17 cellular contexts compared by ENCODE assay signal in the genomic region with DNA sequence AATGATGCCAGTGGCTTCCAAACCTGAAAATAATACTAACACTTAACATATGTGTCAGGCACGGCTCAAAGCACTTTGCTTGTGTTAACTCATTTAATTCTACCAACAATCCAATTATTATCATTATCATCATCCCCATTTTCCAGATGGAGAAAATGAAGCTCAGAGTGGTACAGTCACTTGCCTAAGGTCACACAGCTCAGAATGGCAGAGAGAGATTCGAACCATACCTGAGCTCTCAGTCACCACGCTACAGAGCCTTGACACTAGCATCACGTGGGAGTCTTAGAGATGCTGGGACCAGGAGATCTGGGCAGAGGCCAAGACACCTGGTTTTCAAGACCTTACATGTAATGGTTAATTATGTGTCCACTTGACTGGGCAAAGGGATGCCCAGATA. TPM values are rescaled to one million over a fixed set of nuclear protein-coding genes. Genes with fewer than 3 reads are reported as not detected.
DNase-seq lines count a peak whose midpoint lies in the region; ATAC-seq and TF ChIP-seq lines count a peak whose summit lies in the region.
"Had no signal": no experiment of that assay in that cellular context is flagged by ENCODE, and none has a peak within 500 bp of the region (broad histone marks: within the 10 kb centered on the region; RNA-seq: fewer than 3 reads in every experiment).

No MANE protein-coding gene starts in this region.

- peaks cover 0 to 75% of the 10 kb centered on the region in 2 experiments; a peak in 2 of 3 replicates for H3K36me3 ChIP-seq in HEK293 (ENCODE audit: control insufficient read depth in 2 of 2, insufficient read depth in 1 of 2, low read length in 2 of 2)
- H3K36me3 ChIP-seq in Panc1 (ENCODE audit: control insufficient read depth, insufficient read depth, low read length), result peaks cover 10% of the 10 kb centered on the region
- peaks cover 40% of the 10 kb centered on the region for H3K36me3 ChIP-seq in osteoblast (ENCODE audit: insufficient read depth, low read length)
- peaks cover 57 to 100% (median 99%) of the 10 kb centered on the region in 4 donors for H3K36me3 ChIP-seq in stomach

- H3K9me3 ChIP-seq in HEK293 (ENCODE audit: control insufficient read depth, insufficient read depth, low read depth, low read length), result no peaks in the 10 kb centered on the region
- H3K9me3 ChIP-seq in Panc1 (ENCODE audit: control insufficient read depth, insufficient read depth, low read depth, low read length), result no peaks in the 10 kb centered on the region
- no peaks in the 10 kb centered on the region for H3K9me3 ChIP-seq in osteoblast (ENCODE audit: low read depth, low read length)
- H3K9me3 ChIP-seq in stomach, result no peaks in the 10 kb centered on the region

- CTCF ChIA-PET in HEK293 (lab: Yijun Ruan, JAX), result interaction anchor here (1.4 kb wide), 1 partner anchor 14 kb away, joined by 6 read pairs; no protein-coding TSS in a partner anchor
- CTCF ChIA-PET in Panc1 (lab: Charles Lee), result no interaction called here
- CTCF ChIA-PET in activated naive CD4-positive, alpha-beta T cell treated with anti-CD3 and anti-CD28 coated beads for 36 hours (lab: Charles Lee), result interaction anchor here (1.3 to 2.1 kb wide), 2 partner anchors 14 to 31 kb away, joined by 3 to 10 read pairs; no protein-coding TSS in a partner anchor

- H3K4me2 ChIP-seq in osteoblast (ENCODE audit: insufficient read depth, low read length), result no peak overlapping the region
- H3K4me2 ChIP-seq: GM23338 had no signal

- H3K4me3 ChIP-seq in HEK293 (ENCODE audit: low read depth, low read length), result no peak overlapping the region
- H3K4me3 ChIP-seq in Panc1 (ENCODE audit: low read depth in 2 of 2, low read length in 2 of 2), result no peak overlapping the region
- H3K4me3 ChIP-seq in osteoblast (ENCODE audit: insufficient read depth, low read length), result no peak overlapping the region
- no peak overlapping the region for H3K4me3 ChIP-seq in stomach
- H3K4me3 ChIP-seq: BLaER1, GM23338 had no signal

- H3K27ac Mint-ChIP-seq in activated naive CD4-positive, alpha-beta T cell treated with anti-CD3 and anti-CD28 coated beads for 36 hours, result no peak overlapping the region
- H3K27ac Mint-ChIP-seq: GM23338 had no signal

- H2AFZ ChIP-seq in osteoblast (ENCODE audit: low read length), result no peak overlapping the region
- H2AFZ ChIP-seq: GM23338 had no signal

- no peaks in the 10 kb centered on the region for H3K4me1 Mint-ChIP-seq in activated naive CD4-positive, alpha-beta T cell treated with anti-CD3 and anti-CD28 coated beads for 36 hours (ENCODE audit: low read depth)
- H3K4me1 Mint-ChIP-seq: CD14-positive monocyte; CD4-positive, alpha-beta memory T cell; GM23338 had no signal

- no peak for TF ChIP-seq EP300 in stomach (IDR thresholded peaks at IDR 0.05)

- POLR2A ChIA-PET in HEK293 (lab: Yijun Ruan, JAX), result no interaction called here
- POLR2A ChIA-PET in Panc1 (lab: Charles Lee), result no interaction called here

- H3K27ac ChIP-seq in HEK293 (ENCODE audit: extremely low read depth, low read depth, low read length) (no peak overlapping the region), Panc1 (ENCODE audit: low read length) (no peak overlapping the region), osteoblast (ENCODE audit: low read depth, low read length) (no peak overlapping the region), stomach (no peak overlapping the region)

- TSS peak; percentile 69 for BruUV-seq in Panc1 (replicated peaks; lab: Mats Ljungman, UMichigan)

- TF ChIP-seq CTCF in HEK293 (tag by site-specific recombination; IDR thresholded peaks at IDR 0.05), result no peak
- TF ChIP-seq CTCF in Panc1 (IDR thresholded peaks at IDR 0.05), result no peak
- TF ChIP-seq CTCF in osteoblast (IDR thresholded peaks at IDR 0.05; ENCODE audit: extremely low read depth, low read depth, low read length), result no peak
- TF ChIP-seq CTCF in stomach (IDR thresholded peaks at IDR 0.05), result no peak

- intact Hi-C loops in Panc1 (cut with micrococcal nuclease; ENCODE audit: unreplicated experiment), result no loop called here
- intact Hi-C loops in activated naive CD4-positive, alpha-beta T cell treated with anti-CD3 and anti-CD28 coated beads for 36 hours (cut with micrococcal nuclease), result no loop called here
- intact Hi-C loops in stomach (cut with DNase I; ENCODE audit: low total_unique reads), result no loop called here

- 90 to 98% (median 93%) methylated on average over 4 of the region's 4 CpGs for WGBS in stomach, 5 donors

- no peaks in the 10 kb centered on the region for H3K9me3 Mint-ChIP-seq in activated naive CD4-positive, alpha-beta T cell treated with anti-CD3 and anti-CD28 coated beads for 36 hours
- H3K9me3 Mint-ChIP-seq: CD4-positive, alpha-beta memory T cell; GM23338 had no signal

- peaks cover 31% of the 10 kb centered on the region for H3K36me3 Mint-ChIP-seq in activated naive CD4-positive, alpha-beta T cell treated with anti-CD3 and anti-CD28 coated beads for 36 hours (ENCODE audit: low read depth)

- no peak overlapping the region for H3K4me3 Mint-ChIP-seq in activated naive CD4-positive, alpha-beta T cell treated with anti-CD3 and anti-CD28 coated beads for 36 hours
- H3K4me3 Mint-ChIP-seq: CD14-positive monocyte; CD4-positive, alpha-beta memory T cell; GM23338 had no signal

- no peaks in the 10 kb centered on the region for H3K79me2 ChIP-seq in osteoblast (ENCODE audit: insufficient read depth, low read length)

- DNase-seq in AG08396 (ENCODE audit: low spot score) (peak; percentile 5), Panc1 (ENCODE audit: low read depth, low spot score) (no peak), osteoblast (ENCODE audit: insufficient read length, low spot score, missing footprints) (peak; percentile 66), NCI-H82 treated with DMSO at 0.1 percent for 48 hours (lab: John Stamatoyannopoulos, UW; ENCODE audit: unreplicated experiment) (no peak), stomach (no peak)
- no peak for DNase-seq in activated naive CD4-positive, alpha-beta T cell treated with anti-CD3 and anti-CD28 coated beads for 36 hours
- DNase-seq: CD4-positive, alpha-beta memory T cell; DMS153; DMS79; GDM1; HCEC 1CT; IMR-90; KBM-7 had no signal

- no peaks in the 10 kb centered on the region for H3K27me3 Mint-ChIP-seq in activated naive CD4-positive, alpha-beta T cell treated with anti-CD3 and anti-CD28 coated beads for 36 hours (ENCODE audit: low read depth)
- H3K27me3 Mint-ChIP-seq: CD4-positive, alpha-beta memory T cell had no signal

- H3K4me1 ChIP-seq in HEK293 (ENCODE audit: control insufficient read depth, insufficient read depth, low read length) (no peaks in the 10 kb centered on the region), Panc1 (ENCODE audit: control insufficient read depth, insufficient read depth, low read length) (no peaks in the 10 kb centered on the region), osteoblast (ENCODE audit: insufficient read depth, low read length) (no peaks in the 10 kb centered on the region), stomach (no peaks in the 10 kb centered on the region)

- in situ Hi-C loops in Panc1 (cut with HindIII; ENCODE audit: low pct_unique_long_range_greater_than_20kb, low sequenced_read_pairs), result no loop called here

- no peak for TF ChIP-seq POLR2A in stomach (IDR thresholded peaks at IDR 0.05)

- no peak for ATAC-seq in Panc1
- ATAC-seq: GM23338 had no signal

- no peaks in the 10 kb centered on the region for H4K20me1 ChIP-seq in osteoblast (ENCODE audit: insufficient read depth, low read length)

- no peaks in the 10 kb centered on the region for H3K27me3 ChIP-seq in Panc1 (ENCODE audit: control insufficient read depth, insufficient read depth, low read length)
- no peaks in the 10 kb centered on the region for H3K27me3 ChIP-seq in osteoblast (ENCODE audit: insufficient read depth, low read length)
- no peaks in the 10 kb centered on the region for H3K27me3 ChIP-seq in stomach
- H3K27me3 ChIP-seq: BLaER1 had no signal

TF ChIP-seq in HEK293, 187 proteins besides CTCF, POLR2A, EP300 and RAD21 (continues in another document):
- TF ChIP-seq ZNF223 (tag by site-specific recombination; IDR thresholded peaks at IDR 0.05), result no peak

RNA-seq across cellular contexts. Expression of a gene that starts 34.2 kb away (rescaled TPM):
- 57.4 TPM for total RNA-seq in Panc1 (2021; ENCODE audit: unreplicated experiment)
- 51.3 TPM for polyA plus RNA-seq in Panc1 (2012; ENCODE audit: insufficient read length)
- 14.1 and 16.6 TPM in 2 replicates for total RNA-seq in osteoblast
- total RNA-seq in activated naive CD4-positive, alpha-beta T cell treated with anti-CD3 and anti-CD28 coated beads for 36 hours, result 10 to 100 TPM; 21.7 to 23.0 TPM
- total RNA-seq in stomach, result 10 to 100 TPM in 3 of 5 donors, 1 to 10 TPM in 2; 1.8 to 22.0 (median 17.4) TPM
- polyA plus RNA-seq in stomach, result 10 to 100 TPM in 1 of 3 donors, 1 to 10 TPM in 2; 6.6 to 10.5 (median 8.3) TPM

RNA-seq across cellular contexts. Expression of a gene that starts 38.7 kb away (rescaled TPM):
- total RNA-seq in Panc1 (2021; ENCODE audit: unreplicated experiment) (35.1 TPM), osteoblast (2.1 and 2.2 TPM in 2 replicates), stomach (10 to 100 TPM in 3 of 5 donors, 1 to 10 TPM in 2; 1.2 to 24.3 (median 19.4) TPM)
- polyA plus RNA-seq in Panc1 (2012; ENCODE audit: insufficient read length), result 15.1 TPM
- total RNA-seq in activated naive CD4-positive, alpha-beta T cell treated with anti-CD3 and anti-CD28 coated beads for 36 hours, result 10 to 100 TPM; 19.4 to 19.6 TPM
- 1 to 10 TPM; 1.7 to 5.2 (median 3.1) TPM for polyA plus RNA-seq in stomach

RNA-seq across cellular contexts. Expression of a gene that starts 40.3 kb away (rescaled TPM):
- total RNA-seq in Panc1 (2021; ENCODE audit: unreplicated experiment), result 1,725 TPM
- polyA plus RNA-seq in Panc1 (2012; ENCODE audit: insufficient read length), result 2,683 TPM
- total RNA-seq in osteoblast, result 1,904 and 1,975 TPM in 2 replicates
- 1,000 to 10,000 TPM; 1,036 to 1,066 TPM for total RNA-seq in activated naive CD4-positive, alpha-beta T cell treated with anti-CD3 and anti-CD28 coated beads for 36 hours
- total RNA-seq in stomach, result 1,000 to 10,000 TPM in 3 of 5 donors, 100 to 1,000 TPM in 2; 409 to 1,431 (median 1,065) TPM
- polyA plus RNA-seq in stomach, result 1,000 to 10,000 TPM in 1 of 3 donors, 100 to 1,000 TPM in 2; 875 to 1,080 (median 957) TPM

Comparison
In these comparisons a context has a peak if more than half of its experiments do, and no peak if none do; other contexts are left out.
1. DNase-seq: peak in AG08396 (single experiment) and osteoblast (single experiment); none in Panc1 (single experiment), activated naive CD4-positive, alpha-beta T cell treated with anti-CD3 and anti-CD28 coated beads for 36 hours (single experiment), NCI-H82 treated with DMSO at 0.1 percent for 48 hours (single experiment) and stomach (single experiment).